8 cellular contexts compared by ENCODE assay signal in genomic region chr1:32539584-32540571, GRCh38. TPM values are rescaled to one million over a fixed set of nuclear protein-coding genes. Genes with fewer than 3 reads are reported as not detected.
DNase-seq lines count a peak whose midpoint lies in the region; ATAC-seq, FAIRE-seq and TF ChIP-seq lines count a peak whose summit lies in the region.

No MANE protein-coding gene starts in this region.

- H3K4me2 ChIP-seq in PC-9: peak overlapping the region; percentile 84

- H3K4me3 ChIP-seq in PC-9 (peak overlapping the region; percentile 68; the same call in 1 of the 2 replicates), brain microvascular endothelial cell (ENCODE audit: low read depth, low read length) (peak overlapping the region; percentile 69), iPS DF 6.9 (ENCODE audit: low read length) (peak overlapping the region; percentile 41)

- H3K27ac ChIP-seq in C4-2B (peak overlapping the region; percentile 87), PC-9 (no peak overlapping the region), brain microvascular endothelial cell (peak overlapping the region; percentile 40), iPS DF 6.9 (ENCODE audit: low read length) (no peak overlapping the region)

- no peaks in the 10 kb centered on the region for H4K20me1 ChIP-seq in PC-9 (ENCODE audit: insufficient read depth)

- FAIRE-seq in H54 (lab: Jason Lieb, UNC): no peak

- peak overlapping the region; percentile 63; the same call in 1 of the 2 replicates for H2AFZ ChIP-seq in PC-9

- POLR2A ChIA-PET in PC-9 (lab: Charles Lee; ENCODE audit: unreplicated experiment): interaction anchor here (0.5 kb wide), 1 partner anchor 84 kb away, joined by 3 read pairs; no protein-coding TSS in a partner anchor

- no peak for TF ChIP-seq CTCF in C4-2B (conservative IDR thresholded peaks at IDR 0.05)
- no peak for TF ChIP-seq CTCF in PC-9 (conservative IDR thresholded peaks at IDR 0.05)
- no peak for TF ChIP-seq CTCF in brain microvascular endothelial cell (IDR thresholded peaks at IDR 0.05; ENCODE audit: low read depth, low read length, missing control alignments)

- DNase-seq in H54 (ENCODE audit: insufficient read length, low spot score): peak; percentile 44
- peak in 1 of 2 experiments; percentile 32 for DNase-seq in PC-9
- DNase-seq in brain microvascular endothelial cell: peak; percentile 18
- no peak for DNase-seq in iPS DF 6.9 (ENCODE audit: low read depth, low spot score)
- peak; percentile 15 for DNase-seq in renal cortical epithelial cell (ENCODE audit: low read depth)

- WGBS in iPS DF 6.9 (ENCODE audit: insufficient coverage, insufficient read length): no CpG with 5 or more reads among the region's 102 CpGs

- in situ Hi-C loops in brain microvascular endothelial cell (cut with HindIII; ENCODE audit: low pct_ligation_motif_present, low sequenced_read_pairs): no loop called here

- intact Hi-C loops in PC-9 (cut with micrococcal nuclease; ENCODE audit: unreplicated experiment): loop anchor here (5.0 kb wide), 1 partner anchor 112 kb away; the partner anchor contains the start of genes RBBP4 and ZBTB8OS

- TF ChIP-seq POLR2A in H54 (IDR thresholded peaks at IDR 0.05; ENCODE audit: low read depth, low read length): no peak

- no TSS peak for BruUV-seq in PC-9 (replicated peaks; lab: Mats Ljungman, UMichigan)

- no peaks in the 10 kb centered on the region for H3K36me3 ChIP-seq in PC-9 (ENCODE audit: low read depth)
- H3K36me3 ChIP-seq in brain microvascular endothelial cell (replicated peaks): no peaks in the 10 kb centered on the region
- H3K36me3 ChIP-seq in iPS DF 6.9 (ENCODE audit: control insufficient read depth, insufficient read depth, low read length): no peaks in the 10 kb centered on the region

- H3K79me2 ChIP-seq in PC-9 (ENCODE audit: low read depth): no peaks in the 10 kb centered on the region

- CTCF ChIA-PET in PC-9 (lab: Charles Lee): no interaction called here

- H3K4me1 ChIP-seq in PC-9 (replicated peaks; ENCODE audit: insufficient read depth) (peaks cover 10% of the 10 kb centered on the region; the same call in 1 of the 2 replicates), iPS DF 6.9 (ENCODE audit: control insufficient read depth, insufficient read depth, low read length) (no peaks in the 10 kb centered on the region)

- no peaks in the 10 kb centered on the region for H3K9me2 ChIP-seq in PC-9 (ENCODE audit: insufficient read depth)

- H3K27me3 ChIP-seq in PC-9 (ENCODE audit: insufficient read depth, low read depth): no peaks in the 10 kb centered on the region
- H3K27me3 ChIP-seq in brain microvascular endothelial cell (replicated peaks): no peaks in the 10 kb centered on the region
- H3K27me3 ChIP-seq in iPS DF 6.9 (ENCODE audit: control insufficient read depth, insufficient read depth, low read length): no peaks in the 10 kb centered on the region

- H3F3A ChIP-seq in PC-9 (ENCODE audit: insufficient read depth, low read depth): peaks cover 5% of the 10 kb centered on the region; the same call in 1 of the 2 replicates

- H3K9me3 ChIP-seq in PC-9 (ENCODE audit: insufficient read depth, low read depth) (no peaks in the 10 kb centered on the region), iPS DF 6.9 (ENCODE audit: control insufficient read depth, insufficient read depth, low read length) (no peaks in the 10 kb centered on the region)

- ATAC-seq in HG03135 (IDR thresholded peaks at IDR 0.05; ENCODE audit: unreplicated experiment) (no peak), HG02642 (IDR thresholded peaks at IDR 0.05; ENCODE audit: poor library complexity, unreplicated experiment) (no peak)

RNA-seq across cellular contexts. Expression of gene ZBTB8A, which starts 0.7 kb away (rescaled TPM):
- total RNA-seq in PC-9 (2021): 4.2 and 4.3 TPM in 2 replicates
- total RNA-seq in renal cortical epithelial cell: 7.3 and 8.9 TPM in 2 replicates

Comparison
In these comparisons a context has a peak if more than half of its experiments do, and no peak if none do; other contexts are left out.
1. H3K27ac ChIP-seq: peak in C4-2B (single experiment) and brain microvascular endothelial cell (single experiment); none in PC-9 (single experiment) and iPS DF 6.9 (single experiment).
2. Peak in every context shown above with its lines, with median percentiles within 50 percentile points of each other: H3K4me3 ChIP-seq.